In the genomic region with DNA sequence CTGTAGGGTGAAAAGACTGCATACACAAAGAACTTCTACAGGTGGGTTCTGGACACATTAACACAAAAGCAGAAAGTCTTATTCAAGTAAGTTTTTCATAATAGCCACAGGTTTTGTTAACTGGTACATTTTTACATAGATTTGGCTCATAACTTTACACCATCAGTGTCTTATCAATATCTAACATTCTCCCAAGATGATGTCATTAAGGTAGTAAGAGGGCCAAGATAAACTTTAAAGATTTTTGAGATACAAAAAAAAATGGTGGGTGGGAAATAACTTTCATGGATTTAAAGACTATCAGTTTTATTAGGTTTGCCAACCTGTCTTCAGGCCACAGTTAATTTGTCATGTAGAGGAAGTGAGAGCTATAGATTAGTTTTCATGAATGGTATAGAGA, we compare ENCODE assay signal across 11 cellular contexts. TPM values are rescaled to one million over a fixed set of nuclear protein-coding genes. Genes with fewer than 3 reads are reported as not detected.
A peak's percentile ranks its signal among the peaks of the same experiment; 100 is the strongest.
DNase-seq lines count a peak whose midpoint lies in the region; ATAC-seq and TF ChIP-seq lines count a peak whose summit lies in the region.
"Had no signal": no experiment of that assay in that cellular context is flagged by ENCODE, and none has a peak within 500 bp of the region (broad histone marks: within the 10 kb centered on the region; RNA-seq: fewer than 3 reads in every experiment).

No MANE protein-coding gene starts in this region.

- intact Hi-C loops in mammary epithelial cell (cut with micrococcal nuclease) = loop anchor here (5.0 kb wide), 1 partner anchor 95 kb away; a partner anchor contains a TSS

- dilution Hi-C loops in mammary epithelial cell (cut with HindIII; ENCODE audit: low sequenced_read_pairs) = no loop called here

- no peaks in the 10 kb centered on the region for H3K9me2 ChIP-seq in SK-N-SH

- H3K4me2 ChIP-seq in SK-N-SH (peak overlapping the region; percentile 88), mammary epithelial cell (ENCODE audit: insufficient read depth, low read depth, low read length) (peak overlapping the region; percentile 82)

- H3K27me3 ChIP-seq in SK-N-SH (ENCODE audit: insufficient read depth) = no peaks in the 10 kb centered on the region
- no peaks in the 10 kb centered on the region for H3K27me3 ChIP-seq in mammary epithelial cell (ENCODE audit: insufficient read depth, low read length)
- H3K27me3 ChIP-seq: stomach had no signal

- H3K9me3 ChIP-seq in SK-N-SH (no peaks in the 10 kb centered on the region), mammary epithelial cell (replicated peaks; ENCODE audit: insufficient read depth, low read length) (no peaks in the 10 kb centered on the region)
- H3K9me3 ChIP-seq: stomach had no signal

- no peaks in the 10 kb centered on the region for H3K9me3 Mint-ChIP-seq in neural crest cell

- H3K4me3 ChIP-seq in SK-N-SH (ENCODE audit: low read depth in 2 of 2, low read length in 1 of 2) = peak overlapping the region; percentile 77 to 83; a peak in 3 of 4 replicates
- peak overlapping the region; percentile 67 for H3K4me3 ChIP-seq in NB4 (ENCODE audit: low read depth, low read length)
- peak overlapping the region in 2 of 3 experiments; percentile 79 to 96 for H3K4me3 ChIP-seq in mammary epithelial cell (replicated peaks in 1 of 3; ENCODE audit: insufficient read depth in 1 of 3, low read depth in 2 of 3, low read length in 3 of 3)

- H3K9ac ChIP-seq in SK-N-SH = peak overlapping the region; percentile 95; the same call in 1 of the 2 replicates
- peak overlapping the region; percentile 28 for H3K9ac ChIP-seq in mammary epithelial cell (ENCODE audit: insufficient read depth, low read length)

- no TSS peak for BruUV-seq in mammary epithelial cell (replicated peaks; lab: Mats Ljungman, UMichigan)

- TF ChIP-seq CTCF in SK-N-SH (IDR thresholded peaks at IDR 0.05) = no peak
- no peak for TF ChIP-seq CTCF in NB4 (IDR thresholded peaks at IDR 0.05; ENCODE audit: low read depth, low read length)
- TF ChIP-seq CTCF in mammary epithelial cell (conservative IDR thresholded peaks at IDR 0.05 in 1 of 2, IDR thresholded peaks at IDR 0.05 in 1 of 2; ENCODE audit: extremely low read depth in 1 of 2, insufficient read depth in 1 of 2, low read depth in 1 of 2, low read length in 2 of 2) = no peak
- no peak for TF ChIP-seq CTCF in neural crest cell (conservative IDR thresholded peaks at IDR 0.05)

- H3K36me3 Mint-ChIP-seq in neural crest cell (ENCODE audit: low read depth) = peaks cover 8% of the 10 kb centered on the region

- H3K27me3 Mint-ChIP-seq in neural crest cell (ENCODE audit: low read depth) = peaks cover 2% of the 10 kb centered on the region

- no peak for TF ChIP-seq EP300 in SK-N-SH (IDR thresholded peaks at IDR 0.05; ENCODE audit: borderline replicate concordance in 1 of 2, low read depth in 1 of 2, low read length in 1 of 2)

- H3K36me3 ChIP-seq in SK-N-SH (replicated peaks in 1 of 2; ENCODE audit: control insufficient read depth in 1 of 2, insufficient read depth in 2 of 2, low read length in 1 of 2) (peaks cover 26 to 37% of the 10 kb centered on the region in 2 experiments), mammary epithelial cell (ENCODE audit: insufficient read depth, low read length) (peaks cover 5% of the 10 kb centered on the region)

- peak overlapping the region in 1 of 2 experiments; percentile 94; a peak in 1 of 4 replicates for H3K27ac ChIP-seq in SK-N-SH (ENCODE audit: low read depth in 2 of 2, low read length in 1 of 2)
- no peak overlapping the region for H3K27ac ChIP-seq in mammary epithelial cell (ENCODE audit: insufficient read depth, low read depth, low read length)

- H3K4me3 Mint-ChIP-seq in neural crest cell = peak overlapping the region; percentile 98

- H3F3A ChIP-seq in SK-N-SH (replicated peaks; ENCODE audit: insufficient read depth) = peaks cover 34% of the 10 kb centered on the region

- H3K79me2 ChIP-seq in SK-N-SH (ENCODE audit: insufficient read depth) (peaks cover 67% of the 10 kb centered on the region), mammary epithelial cell (ENCODE audit: insufficient read depth, low read length) (peaks cover 66% of the 10 kb centered on the region)

- TF ChIP-seq POLR2A in NB4 (IDR thresholded peaks at IDR 0.05; ENCODE audit: extremely low read depth, insufficient read length) = no peak

- peaks cover 37% of the 10 kb centered on the region for H3K4me1 Mint-ChIP-seq in neural crest cell

- H4K20me1 ChIP-seq in SK-N-SH (ENCODE audit: insufficient read depth) (peaks cover 20% of the 10 kb centered on the region), mammary epithelial cell (ENCODE audit: insufficient read depth, low read length) (no peaks in the 10 kb centered on the region)

- no peak overlapping the region for H3K27ac Mint-ChIP-seq in neural crest cell (ENCODE audit: unreplicated experiment)

- DNase-seq in SK-N-SH (no peak), NB4 (ENCODE audit: low read depth) (no peak), mammary epithelial cell (no peak), neural crest cell (ENCODE audit: low read depth, low spot score) (no peak), hippocampal formation (lab: John Stamatoyannopoulos, UW) (no peak)
- DNase-seq: NCI-H146, posterior cingulate gyrus, stomach had no signal

- TF ChIP-seq RAD21 in SK-N-SH (IDR thresholded peaks at IDR 0.05; ENCODE audit: low read length) = no peak

- no peak overlapping the region for H2AFZ ChIP-seq in SK-N-SH (ENCODE audit: low read depth)
- H2AFZ ChIP-seq in mammary epithelial cell (ENCODE audit: low read depth, low read length) = no peak overlapping the region

- POLR2A ChIA-PET in SK-N-SH (lab: Yijun Ruan, JAX) = interaction anchor here (1.0 kb wide), 1 partner anchor 124 kb away, joined by 6 read pairs; no protein-coding TSS in a partner anchor

- CTCF ChIA-PET in SK-N-SH (lab: Yijun Ruan, JAX) (interaction anchor here (1.2 kb wide), 1 partner anchor 125 kb away, joined by 3 read pairs; no protein-coding TSS in a partner anchor), mammary epithelial cell (lab: Charles Lee; ENCODE audit: low non-redundant PET) (interaction anchor here (0.6 kb wide), 1 partner anchor 99 kb away, joined by 3 read pairs; no protein-coding TSS in a partner anchor)

- H3K4me1 ChIP-seq in SK-N-SH (ENCODE audit: control insufficient read depth in 1 of 2, insufficient read depth in 2 of 2, low read depth in 1 of 2, low read length in 1 of 2) (peaks cover 18 to 19% of the 10 kb centered on the region in 2 experiments; a peak in 3 of 4 replicates), mammary epithelial cell (ENCODE audit: insufficient read depth, low read length) (peaks cover 8% of the 10 kb centered on the region)

- ATAC-seq in SK-N-SH treated with all-trans-retinoic acid at 6 μM for 48 hours = no peak
- no peak for ATAC-seq in HG02763 (IDR thresholded peaks at IDR 0.05; ENCODE audit: unreplicated experiment)
- ATAC-seq in GM18873 (IDR thresholded peaks at IDR 0.05; ENCODE audit: low FRiP score, unreplicated experiment) = no peak

- in situ Hi-C loops in mammary epithelial cell (cut with MboI; ENCODE audit: low sequenced_read_pairs in 2 of 2) = no loop called here

TF ChIP-seq in SK-N-SH, 30 proteins besides CTCF, POLR2A, EP300 and RAD21:
- TF ChIP-seq RCOR1 (IDR thresholded peaks at IDR 0.05; ENCODE audit: low read length) (no peak), TEAD4 (IDR thresholded peaks at IDR 0.05; ENCODE audit: borderline replicate concordance, insufficient read depth) (no peak), YY1 (IDR thresholded peaks at IDR 0.05; ENCODE audit: low read depth) (no peak), POLR2AphosphoS5 (IDR thresholded peaks at IDR 0.05; ENCODE audit: low read depth, low read length) (no peak)
- TF ChIP-seq, protein P1, sequence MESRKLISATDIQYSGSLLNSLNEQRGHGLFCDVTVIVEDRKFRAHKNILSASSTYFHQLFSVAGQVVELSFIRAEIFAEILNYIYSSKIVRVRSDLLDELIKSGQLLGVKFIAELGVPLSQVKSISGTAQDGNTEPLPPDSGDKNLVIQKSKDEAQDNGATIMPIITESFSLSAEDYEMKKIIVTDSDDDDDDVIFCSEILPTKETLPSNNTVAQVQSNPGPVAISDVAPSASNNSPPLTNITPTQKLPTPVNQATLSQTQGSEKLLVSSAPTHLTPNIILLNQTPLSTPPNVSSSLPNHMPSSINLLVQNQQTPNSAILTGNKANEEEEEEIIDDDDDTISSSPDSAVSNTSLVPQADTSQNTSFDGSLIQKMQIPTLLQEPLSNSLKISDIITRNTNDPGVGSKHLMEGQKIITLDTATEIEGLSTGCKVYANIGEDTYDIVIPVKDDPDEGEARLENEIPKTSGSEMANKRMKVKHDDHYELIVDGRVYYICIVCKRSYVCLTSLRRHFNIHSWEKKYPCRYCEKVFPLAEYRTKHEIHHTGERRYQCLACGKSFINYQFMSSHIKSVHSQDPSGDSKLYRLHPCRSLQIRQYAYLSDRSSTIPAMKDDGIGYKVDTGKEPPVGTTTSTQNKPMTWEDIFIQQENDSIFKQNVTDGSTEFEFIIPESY (IDR thresholded peaks at IDR 0.05; ENCODE audit: borderline replicate concordance, low read depth) = no peak

TF ChIP-seq in SK-N-SH treated with all-trans-retinoic acid at 6 μM for 48 hours, 23 proteins besides CTCF, POLR2A, EP300 and RAD21 (continues in another document):
- TF ChIP-seq ZFP30 (CRISPR knock-in tag; IDR thresholded peaks at IDR 0.05) = no peak
- no peak for TF ChIP-seq ZNF565 (CRISPR knock-in tag; conservative IDR thresholded peaks at IDR 0.05; ENCODE audit: low read depth)
- TF ChIP-seq RARB (CRISPR knock-in tag; IDR thresholded peaks at IDR 0.05) = no peak
- no peak for TF ChIP-seq ZNF70 (CRISPR knock-in tag; IDR thresholded peaks at IDR 0.05)
- TF ChIP-seq OSR1 (CRISPR knock-in tag; IDR thresholded peaks at IDR 0.05) = no peak
- TF ChIP-seq TCF4 (CRISPR knock-in tag; IDR thresholded peaks at IDR 0.05; ENCODE audit: borderline replicate concordance) = no peak
- no peak for TF ChIP-seq PPARA (CRISPR knock-in tag; IDR thresholded peaks at IDR 0.05; ENCODE audit: borderline replicate concordance)
- no peak for TF ChIP-seq TOX (CRISPR knock-in tag; IDR thresholded peaks at IDR 0.05; ENCODE audit: borderline replicate concordance)
- TF ChIP-seq SNAI2 (CRISPR knock-in tag; IDR thresholded peaks at IDR 0.05) = no peak
- TF ChIP-seq ESRRG (CRISPR knock-in tag; IDR thresholded peaks at IDR 0.05) = no peak

RNA-seq across cellular contexts. Expression of a gene that starts 1.7 kb away (rescaled TPM):
- polyA plus RNA-seq in SK-N-SH (2012; rRNA removed) (53.7 and 65.6 TPM in 2 replicates), mammary epithelial cell (58.0 TPM)
- 67.7 and 69.1 TPM in 2 replicates for polyA plus RNA-seq in SK-N-SH (2012; cell fraction: cytosol; rRNA removed)
- polyA plus RNA-seq in SK-N-SH (2012; cell fraction: nucleus; rRNA removed) = 38.6 and 69.1 TPM in 2 replicates
- total RNA-seq in mammary epithelial cell (10 to 100 TPM; 58.3 to 87.2 TPM), neural crest cell (199 and 205 TPM in 2 replicates)
- polyA minus RNA-seq in mammary epithelial cell = 140 TPM
